ENCODE assay signal across 16 cellular contexts in the genomic region with DNA sequence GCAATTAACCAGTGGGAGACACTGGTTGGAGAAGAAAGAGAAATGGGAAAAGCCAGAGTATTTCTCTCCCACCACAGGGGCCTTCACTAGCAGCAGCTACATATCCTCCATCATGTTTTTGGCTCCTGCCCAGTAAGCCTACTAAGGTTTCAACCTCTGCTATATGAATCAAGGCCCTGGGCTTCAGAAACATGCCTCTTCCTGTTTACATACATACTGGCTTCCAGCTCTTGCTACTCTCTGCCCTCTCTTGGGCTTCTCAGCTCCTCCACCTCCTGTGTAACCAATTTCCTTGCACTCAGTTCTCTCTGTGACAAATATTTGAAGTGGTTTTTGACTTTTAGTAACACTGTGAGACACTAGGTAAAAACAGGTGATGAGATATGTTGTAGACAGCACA.
DNase-seq lines count a peak whose midpoint lies in the region; ATAC-seq and TF ChIP-seq lines count a peak whose summit lies in the region.
"Had no signal": no experiment of that assay in that cellular context is flagged by ENCODE, and none has a peak within 500 bp of the region (broad histone marks: within the 10 kb centered on the region; RNA-seq: fewer than 3 reads in every experiment).

No MANE protein-coding gene starts in this region.

- H3K4me3 ChIP-seq in epithelial cell of esophagus (ENCODE audit: low read length), result no peak overlapping the region
- H3K4me3 ChIP-seq: vagina had no signal

- H3K36me3 Mint-ChIP-seq in activated CD4-positive, alpha-beta T cell treated with anti-CD3 and anti-CD28 coated beads, Interleukin-2, amount 10 ng/mL, durations not matched to agents 24 days and 14 days (ENCODE audit: low read depth), result no peaks in the 10 kb centered on the region
- H3K36me3 Mint-ChIP-seq: activated CD4-positive, alpha-beta memory T cell treated with anti-CD3 and anti-CD28 coated beads for 36 hours; activated naive CD4-positive, alpha-beta T cell treated with anti-CD3 and anti-CD28 coated beads, Interleukin-2, amount 10 ng/mL, durations not matched to agents 7 days and 5 days; mesothelial cell of epicardium had no signal

- ATAC-seq in HG03280 (IDR thresholded peaks at IDR 0.05; ENCODE audit: unreplicated experiment), result no peak
- no peak for ATAC-seq in GM18517 (IDR thresholded peaks at IDR 0.05; ENCODE audit: unreplicated experiment)

- no peak overlapping the region for H3K4me3 Mint-ChIP-seq in activated CD4-positive, alpha-beta T cell treated with anti-CD3 and anti-CD28 coated beads, Interleukin-2, amount 10 ng/mL, durations not matched to agents 24 days and 14 days
- H3K4me3 Mint-ChIP-seq: activated CD4-positive, alpha-beta memory T cell treated with anti-CD3 and anti-CD28 coated beads for 36 hours; activated naive CD4-positive, alpha-beta T cell treated with anti-CD3 and anti-CD28 coated beads, Interleukin-2, amount 10 ng/mL, durations not matched to agents 7 days and 5 days; mesothelial cell of epicardium had no signal

- TF ChIP-seq CTCF in epithelial cell of esophagus (IDR thresholded peaks at IDR 0.05; ENCODE audit: insufficient read depth, low read depth, low read length, missing control alignments), result peak; percentile 11

- H3K9me3 Mint-ChIP-seq in activated CD4-positive, alpha-beta T cell treated with anti-CD3 and anti-CD28 coated beads, Interleukin-2, amount 10 ng/mL, durations not matched to agents 24 days and 14 days, result no peaks in the 10 kb centered on the region

- H3K27ac Mint-ChIP-seq in activated CD4-positive, alpha-beta T cell treated with anti-CD3 and anti-CD28 coated beads, Interleukin-2, amount 10 ng/mL, durations not matched to agents 24 days and 14 days, result no peak overlapping the region
- H3K27ac Mint-ChIP-seq: activated CD4-positive, alpha-beta memory T cell treated with anti-CD3 and anti-CD28 coated beads for 36 hours; activated naive CD4-positive, alpha-beta T cell treated with anti-CD3 and anti-CD28 coated beads, Interleukin-2, amount 10 ng/mL, durations not matched to agents 7 days and 5 days; mesothelial cell of epicardium had no signal

- no peaks in the 10 kb centered on the region for H3K4me1 Mint-ChIP-seq in activated CD4-positive, alpha-beta T cell treated with anti-CD3 and anti-CD28 coated beads, Interleukin-2, amount 10 ng/mL, durations not matched to agents 24 days and 14 days
- H3K4me1 Mint-ChIP-seq: activated naive CD4-positive, alpha-beta T cell treated with anti-CD3 and anti-CD28 coated beads, Interleukin-2, amount 10 ng/mL, durations not matched to agents 7 days and 5 days had no signal

- intact Hi-C loops in activated CD4-positive, alpha-beta T cell treated with anti-CD3 and anti-CD28 coated beads, Interleukin-2, amount 10 ng/mL, durations not matched to agents 24 days and 14 days (cut with micrococcal nuclease), result no loop called here

- no peaks in the 10 kb centered on the region for H3K27me3 Mint-ChIP-seq in activated CD4-positive, alpha-beta T cell treated with anti-CD3 and anti-CD28 coated beads, Interleukin-2, amount 10 ng/mL, durations not matched to agents 24 days and 14 days
- H3K27me3 Mint-ChIP-seq: activated CD4-positive, alpha-beta memory T cell treated with anti-CD3 and anti-CD28 coated beads for 36 hours; activated naive CD4-positive, alpha-beta T cell treated with anti-CD3 and anti-CD28 coated beads, Interleukin-2, amount 10 ng/mL, durations not matched to agents 7 days and 5 days had no signal

- DNase-seq in activated CD4-positive, alpha-beta T cell treated with anti-CD3 and anti-CD28 coated beads, Interleukin-2, amount 10 ng/mL, durations not matched to agents 24 days and 14 days, result peak; percentile 63
- no peak for DNase-seq in activated CD4-positive, alpha-beta T cell treated with anti-CD3 and anti-CD28 coated beads, Interleukin-2, amount 50 U/mL, for 48 hours
- DNase-seq in NCI-H446 treated with DMSO at 0.1 percent for 48 hours (lab: John Stamatoyannopoulos, UW) (peak; percentile 61), epithelial cell of esophagus (ENCODE audit: low read depth) (peak; percentile 85), smooth muscle cell of the brain vasculature (ENCODE audit: low read depth, low spot score) (peak; percentile 10), UCSD-AML1 (lab: John Stamatoyannopoulos, UW; ENCODE audit: unreplicated experiment) (no peak)
- DNase-seq: activated CD4-positive, alpha-beta memory T cell treated with anti-CD3 and anti-CD28 coated beads for 36 hours; activated naive CD4-positive, alpha-beta T cell treated with anti-CD3 and anti-CD28 coated beads, Interleukin-2, amount 10 ng/mL, durations not matched to agents 7 days and 5 days; cerebellar nuclear complex; KBM-7; NCI-H2171; T1000 had no signal

Comparison
In these comparisons a context has a peak if more than half of its experiments do, and no peak if none do; other contexts are left out.
1. DNase-seq: peak in activated CD4-positive, alpha-beta T cell treated with anti-CD3 and anti-CD28 coated beads, Interleukin-2, amount 10 ng/mL, durations not matched to agents 24 days and 14 days (single experiment), NCI-H446 treated with DMSO at 0.1 percent for 48 hours (single experiment), epithelial cell of esophagus (single experiment) and smooth muscle cell of the brain vasculature (single experiment); none in activated CD4-positive, alpha-beta T cell treated with anti-CD3 and anti-CD28 coated beads, Interleukin-2, amount 50 U/mL, for 48 hours (0 of 2) and UCSD-AML1 (single experiment).